39 cellular contexts compared by ENCODE assay signal in genomic region chr3:187759601-187760000, GRCh38. TPM values are rescaled to one million over a fixed set of nuclear protein-coding genes. Genes with fewer than 3 reads are reported as not detected.
"Had no signal": no experiment of that assay in that cellular context is flagged by ENCODE, and none has a peak within 500 bp of the region (broad histone marks: within the 10 kb centered on the region; RNA-seq: fewer than 3 reads in every experiment).

No MANE protein-coding gene starts in this region.

- H3K36me3 ChIP-seq: adrenal gland, esophagus squamous epithelium, gastrocnemius medialis, heart left ventricle had no signal

- H3K4me3 ChIP-seq: adrenal gland, body of pancreas, esophagus squamous epithelium, gastrocnemius medialis, heart left ventricle had no signal

- H3K27me3 Mint-ChIP-seq: activated CD4-positive, alpha-beta T cell treated with anti-CD3 and anti-CD28 coated beads, Interleukin-2, amount 10 ng/mL, durations not matched to agents 24 days and 14 days; activated naive CD4-positive, alpha-beta T cell treated with anti-CD3 and anti-CD28 coated beads, Interleukin-2, amount 50 U/mL, for 24 hours had no signal

- H3K4me1 ChIP-seq: adrenal gland had no signal

- DNase-seq: activated CD4-positive, alpha-beta memory T cell treated with anti-CD3 and anti-CD28 coated beads for 36 hours; activated CD4-positive, alpha-beta T cell treated with anti-CD3 and anti-CD28 coated beads for 36 hours; activated CD4-positive, alpha-beta T cell treated with anti-CD3 and anti-CD28 coated beads, Interleukin-2, amount 10 ng/mL, durations not matched to agents 24 days and 14 days; activated CD4-positive, CD25-positive, alpha-beta regulatory T cell; activated CD4-positive, CD25-positive, alpha-beta regulatory T cell treated with anti-CD3 and anti-CD28 coated beads, Interleukin-2, amount 50 U/mL, for 72 hours; activated CD8-positive, alpha-beta memory T cell treated with anti-CD3 and anti-CD28 coated beads, Interleukin-2, amount 10 ng/mL, durations not matched to agents 7 days and 5 days; activated CD8-positive, alpha-beta memory T cell treated with anti-CD3 and anti-CD28 coated beads, Interleukin-2, amount 50 U/mL, for 4 hours; activated CD8-positive, alpha-beta T cell treated with anti-CD3 and anti-CD28 coated beads, Interleukin-2, amount 10 ng/mL, durations not matched to agents 7 days and 5 days; activated effector memory CD4-positive, alpha-beta T cell treated with anti-CD3 and anti-CD28 coated beads, Interleukin-2, amount 50 U/mL, for 16 hours; activated naive CD4-positive, alpha-beta T cell treated with anti-CD3 and anti-CD28 coated beads for 36 hours; activated naive CD8-positive, alpha-beta T cell treated with anti-CD3 and anti-CD28 coated beads for 36 hours; activated naive CD8-positive, alpha-beta T cell treated with anti-CD3 and anti-CD28 coated beads, Interleukin-2, amount 50 U/mL, for 24 hours; activated T-cell treated with anti-CD3 and anti-CD28 coated beads, Interleukin-2, amount 50 U/mL, for 1 hour; activated T-cell treated with anti-CD3 and anti-CD28 coated beads, Interleukin-2, amount 50 U/mL, for 48 hours; adrenal gland; amygdala; aorta; body of pancreas; caudate nucleus; cortex of kidney; effector CD8-positive, alpha-beta T cell; esophagus squamous epithelium; foreskin keratinocyte; gastrocnemius medialis; glutamatergic neuron; heart left ventricle; T-helper 17 cell; T1000 had no signal

- H3K27ac Mint-ChIP-seq: activated CD4-positive, alpha-beta memory T cell treated with anti-CD3 and anti-CD28 coated beads for 36 hours; activated CD4-positive, alpha-beta T cell treated with anti-CD3 and anti-CD28 coated beads for 36 hours; activated CD4-positive, alpha-beta T cell treated with anti-CD3 and anti-CD28 coated beads, Interleukin-2, amount 10 ng/mL, durations not matched to agents 24 days and 14 days; activated CD8-positive, alpha-beta memory T cell treated with anti-CD3 and anti-CD28 coated beads, Interleukin-2, amount 10 ng/mL, durations not matched to agents 7 days and 5 days; activated CD8-positive, alpha-beta T cell treated with anti-CD3 and anti-CD28 coated beads, Interleukin-2, amount 10 ng/mL, durations not matched to agents 7 days and 5 days; activated naive CD4-positive, alpha-beta T cell treated with anti-CD3 and anti-CD28 coated beads for 36 hours; activated naive CD4-positive, alpha-beta T cell treated with anti-CD3 and anti-CD28 coated beads, Interleukin-2, amount 50 U/mL, for 24 hours; activated naive CD8-positive, alpha-beta T cell treated with anti-CD3 and anti-CD28 coated beads for 36 hours; activated naive CD8-positive, alpha-beta T cell treated with anti-CD3 and anti-CD28 coated beads, Interleukin-2, amount 50 U/mL, for 24 hours; activated T-helper 1 cell treated with anti-CD3 and anti-CD28 coated beads, Interleukin-12 subunit alpha, Interleukin-12 subunit beta, Interleukin-2, Interleukin-4 antibody, amounts not matched to agents 30 ng/mL and 10 ng/mL and 1 ng/mL, durations not matched to agents 14 hours and 24 hours and 36 hours; activated T-helper 2 cell treated with anti-CD3 and anti-CD28 coated beads, Interferon-gamma antibody, Interleukin-2, Interleukin-4, amounts not matched to agents 10 μg/mL and 5 μg/mL and 100 μg/mL, durations not matched to agents 14 hours and 24 hours and 36 hours; T-helper 17 cell; T-helper 2 cell treated with Interferon-gamma antibody and Interleukin-4, amounts not matched to agents 5 μg/mL and 100 μg/mL, for 36 hours had no signal

- H3K9me3 Mint-ChIP-seq: activated CD4-positive, alpha-beta memory T cell treated with anti-CD3 and anti-CD28 coated beads for 36 hours; activated naive CD4-positive, alpha-beta T cell treated with anti-CD3 and anti-CD28 coated beads for 36 hours; activated naive CD4-positive, alpha-beta T cell treated with anti-CD3 and anti-CD28 coated beads, Interleukin-2, amount 50 U/mL, for 24 hours; activated naive CD8-positive, alpha-beta T cell treated with anti-CD3 and anti-CD28 coated beads for 36 hours; activated naive CD8-positive, alpha-beta T cell treated with anti-CD3 and anti-CD28 coated beads, Interleukin-2, amount 50 U/mL, for 24 hours had no signal

- H3K9me3 ChIP-seq: adrenal gland, body of pancreas, esophagus squamous epithelium, gastrocnemius medialis, heart left ventricle had no signal

- H3K4me3 Mint-ChIP-seq: activated CD4-positive, alpha-beta memory T cell treated with anti-CD3 and anti-CD28 coated beads for 36 hours; activated CD4-positive, alpha-beta T cell treated with anti-CD3 and anti-CD28 coated beads for 36 hours; activated CD4-positive, alpha-beta T cell treated with anti-CD3 and anti-CD28 coated beads, Interleukin-2, amount 10 ng/mL, durations not matched to agents 24 days and 14 days; activated CD8-positive, alpha-beta memory T cell treated with anti-CD3 and anti-CD28 coated beads, Interleukin-2, amount 10 ng/mL, durations not matched to agents 7 days and 5 days; activated CD8-positive, alpha-beta T cell treated with anti-CD3 and anti-CD28 coated beads, Interleukin-2, amount 10 ng/mL, durations not matched to agents 7 days and 5 days; activated naive CD4-positive, alpha-beta T cell treated with anti-CD3 and anti-CD28 coated beads for 36 hours; activated naive CD4-positive, alpha-beta T cell treated with anti-CD3 and anti-CD28 coated beads, Interleukin-2, amount 50 U/mL, for 24 hours; activated naive CD8-positive, alpha-beta T cell treated with anti-CD3 and anti-CD28 coated beads for 36 hours; activated naive CD8-positive, alpha-beta T cell treated with anti-CD3 and anti-CD28 coated beads, Interleukin-2, amount 50 U/mL, for 24 hours; activated T-helper 1 cell treated with anti-CD3 and anti-CD28 coated beads, Interleukin-12 subunit alpha, Interleukin-12 subunit beta, Interleukin-2, Interleukin-4 antibody, amounts not matched to agents 30 ng/mL and 10 ng/mL and 1 ng/mL, durations not matched to agents 14 hours and 24 hours and 36 hours; T-helper 17 cell; T-helper 2 cell treated with Interferon-gamma antibody and Interleukin-4, amounts not matched to agents 5 μg/mL and 100 μg/mL, for 36 hours had no signal

- H3K4me1 Mint-ChIP-seq: activated CD8-positive, alpha-beta memory T cell treated with anti-CD3 and anti-CD28 coated beads, Interleukin-2, amount 10 ng/mL, durations not matched to agents 7 days and 5 days; activated naive CD4-positive, alpha-beta T cell treated with anti-CD3 and anti-CD28 coated beads, Interleukin-2, amount 50 U/mL, for 24 hours; T-helper 17 cell had no signal

- H3K27me3 ChIP-seq: adrenal gland, body of pancreas, esophagus squamous epithelium, foreskin keratinocyte, gastrocnemius medialis, heart left ventricle had no signal

- H3K27ac ChIP-seq: adrenal gland, body of pancreas, epithelial cell of prostate, esophagus squamous epithelium, foreskin keratinocyte, gastrocnemius medialis, heart left ventricle had no signal

- H3K36me3 Mint-ChIP-seq: activated CD4-positive, alpha-beta memory T cell treated with anti-CD3 and anti-CD28 coated beads for 36 hours; activated naive CD4-positive, alpha-beta T cell treated with anti-CD3 and anti-CD28 coated beads, Interleukin-2, amount 50 U/mL, for 24 hours; activated naive CD8-positive, alpha-beta T cell treated with anti-CD3 and anti-CD28 coated beads for 36 hours had no signal

- ATAC-seq: activated CD4-positive, alpha-beta T cell treated with anti-CD3 and anti-CD28 coated beads for 36 hours; activated CD8-positive, alpha-beta memory T cell treated with anti-CD3 and anti-CD28 coated beads, Interleukin-2, amount 10 ng/mL, durations not matched to agents 7 days and 5 days; activated CD8-positive, alpha-beta T cell treated with anti-CD3 and anti-CD28 coated beads, Interleukin-2, amount 10 ng/mL, durations not matched to agents 7 days and 5 days; activated naive CD8-positive, alpha-beta T cell treated with anti-CD3 and anti-CD28 coated beads, Interleukin-2, amount 50 U/mL, for 24 hours; body of pancreas; foreskin keratinocyte; gastrocnemius medialis; heart left ventricle; T-helper 17 cell had no signal

RNA-seq across cellular contexts. Expression of gene RTP2, which starts 57.2 kb away (rescaled TPM):
- total RNA-seq: activated CD4-positive, alpha-beta memory T cell treated with anti-CD3 and anti-CD28 coated beads for 36 hours; activated CD4-positive, alpha-beta T cell treated with anti-CD3 and anti-CD28 coated beads for 36 hours; activated CD4-positive, alpha-beta T cell treated with anti-CD3 and anti-CD28 coated beads, Interleukin-2, amount 10 ng/mL, durations not matched to agents 24 days and 14 days; activated CD8-positive, alpha-beta memory T cell treated with anti-CD3 and anti-CD28 coated beads for 36 hours; activated CD8-positive, alpha-beta memory T cell treated with anti-CD3 and anti-CD28 coated beads, Interleukin-2, amount 10 ng/mL, durations not matched to agents 7 days and 5 days; activated CD8-positive, alpha-beta T cell treated with anti-CD3 and anti-CD28 coated beads, Interleukin-2, amount 10 ng/mL, durations not matched to agents 7 days and 5 days; activated naive CD4-positive, alpha-beta T cell treated with anti-CD3 and anti-CD28 coated beads for 36 hours; activated naive CD8-positive, alpha-beta T cell treated with anti-CD3 and anti-CD28 coated beads for 36 hours; activated T-helper 1 cell treated with anti-CD3 and anti-CD28 coated beads, Interleukin-12 subunit alpha, Interleukin-12 subunit beta, Interleukin-2, Interleukin-4 antibody, amounts not matched to agents 30 ng/mL and 10 ng/mL and 1 ng/mL, durations not matched to agents 14 hours and 24 hours and 36 hours; activated T-helper 2 cell treated with anti-CD3 and anti-CD28 coated beads, Interferon-gamma antibody, Interleukin-2, Interleukin-4, amounts not matched to agents 10 μg/mL and 5 μg/mL and 100 μg/mL, durations not matched to agents 14 hours and 24 hours and 36 hours; aorta; body of pancreas; chondrocyte; dermis microvascular lymphatic vessel endothelial cell; endothelial cell of umbilical vein; esophagus squamous epithelium; fibroblast of lung; foreskin keratinocyte; heart left ventricle; T-helper 17 cell had no signal
- polyA plus RNA-seq: adrenal gland, aorta, endothelial cell of umbilical vein, esophagus, fibroblast of lung, foreskin keratinocyte, heart left ventricle had no signal
